ENCODE assay signal across 1 cellular context in the genomic region with DNA sequence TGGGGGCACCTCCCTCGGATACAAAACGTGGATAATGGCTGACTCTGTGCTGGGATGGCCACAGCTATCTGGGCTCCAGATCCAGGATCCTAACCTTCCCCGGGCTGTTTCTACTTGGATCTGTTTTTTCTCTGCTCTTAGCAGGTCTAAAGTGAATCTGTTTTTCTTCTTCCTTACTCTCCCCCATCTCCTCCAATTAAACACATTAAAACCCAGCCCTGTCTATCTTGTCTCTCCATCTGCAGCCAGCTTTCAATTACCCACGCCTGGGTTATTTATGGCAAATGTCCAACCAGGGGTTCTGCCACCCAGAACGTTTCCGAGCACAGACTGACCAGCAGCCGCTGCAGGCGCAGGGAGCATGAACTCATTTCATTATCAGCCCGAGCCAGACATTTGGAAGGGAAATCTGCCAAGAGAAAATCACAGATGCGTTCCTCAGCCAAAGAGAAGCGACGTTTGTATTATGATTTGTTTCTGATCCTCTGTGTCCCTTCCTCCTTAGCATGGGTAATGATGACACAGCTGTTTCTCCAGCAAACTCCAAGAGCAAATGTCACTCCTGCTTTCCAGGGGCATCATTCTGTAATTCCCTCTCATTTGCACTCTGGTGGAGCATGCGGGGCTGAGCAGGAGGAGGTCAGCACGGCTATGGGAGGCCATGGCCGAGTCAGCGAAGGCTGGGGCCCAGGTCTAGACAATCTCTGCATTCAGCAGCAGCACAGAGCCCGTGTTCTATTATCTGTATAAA.
TF ChIP-seq lines count a peak whose summit lies in the region.

No MANE protein-coding gene starts in this region.

TF ChIP-seq in K562, 482 proteins besides CTCF, POLR2A, EP300 and RAD21 (continued from another document and continues in another):
- TF ChIP-seq, protein P1, sequence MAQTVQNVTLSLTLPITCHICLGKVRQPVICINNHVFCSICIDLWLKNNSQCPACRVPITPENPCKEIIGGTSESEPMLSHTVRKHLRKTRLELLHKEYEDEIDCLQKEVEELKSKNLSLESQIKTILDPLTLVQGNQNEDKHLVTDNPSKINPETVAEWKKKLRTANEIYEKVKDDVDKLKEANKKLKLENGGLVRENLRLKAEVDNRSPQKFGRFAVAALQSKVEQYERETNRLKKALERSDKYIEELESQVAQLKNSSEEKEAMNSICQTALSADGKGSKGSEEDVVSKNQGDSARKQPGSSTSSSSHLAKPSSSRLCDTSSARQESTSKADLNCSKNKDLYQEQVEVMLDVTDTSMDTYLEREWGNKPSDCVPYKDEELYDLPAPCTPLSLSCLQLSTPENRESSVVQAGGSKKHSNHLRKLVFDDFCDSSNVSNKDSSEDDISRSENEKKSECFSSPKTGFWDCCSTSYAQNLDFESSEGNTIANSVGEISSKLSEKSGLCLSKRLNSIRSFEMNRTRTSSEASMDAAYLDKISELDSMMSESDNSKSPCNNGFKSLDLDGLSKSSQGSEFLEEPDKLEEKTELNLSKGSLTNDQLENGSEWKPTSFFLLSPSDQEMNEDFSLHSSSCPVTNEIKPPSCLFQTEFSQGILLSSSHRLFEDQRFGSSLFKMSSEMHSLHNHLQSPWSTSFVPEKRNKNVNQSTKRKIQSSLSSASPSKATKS (CRISPR knock-in tag; IDR thresholded peaks at IDR 0.05), result no peak
- no peak for TF ChIP-seq RUNX1 (IDR thresholded peaks at IDR 0.05; ENCODE audit: low read depth)
- TF ChIP-seq NRF1 (conservative IDR thresholded peaks at IDR 0.05 in 1 of 2, IDR thresholded peaks at IDR 0.05 in 1 of 2), result peak; percentile 58 to 64
- TF ChIP-seq HIVEP1 (CRISPR knock-in tag; IDR thresholded peaks at IDR 0.05), result no peak
- no peak for TF ChIP-seq COPS2 (conservative IDR thresholded peaks at IDR 0.05)
- TF ChIP-seq MTF1 (CRISPR knock-in tag; IDR thresholded peaks at IDR 0.05; ENCODE audit: borderline replicate concordance), result no peak
- TF ChIP-seq, protein P2, sequence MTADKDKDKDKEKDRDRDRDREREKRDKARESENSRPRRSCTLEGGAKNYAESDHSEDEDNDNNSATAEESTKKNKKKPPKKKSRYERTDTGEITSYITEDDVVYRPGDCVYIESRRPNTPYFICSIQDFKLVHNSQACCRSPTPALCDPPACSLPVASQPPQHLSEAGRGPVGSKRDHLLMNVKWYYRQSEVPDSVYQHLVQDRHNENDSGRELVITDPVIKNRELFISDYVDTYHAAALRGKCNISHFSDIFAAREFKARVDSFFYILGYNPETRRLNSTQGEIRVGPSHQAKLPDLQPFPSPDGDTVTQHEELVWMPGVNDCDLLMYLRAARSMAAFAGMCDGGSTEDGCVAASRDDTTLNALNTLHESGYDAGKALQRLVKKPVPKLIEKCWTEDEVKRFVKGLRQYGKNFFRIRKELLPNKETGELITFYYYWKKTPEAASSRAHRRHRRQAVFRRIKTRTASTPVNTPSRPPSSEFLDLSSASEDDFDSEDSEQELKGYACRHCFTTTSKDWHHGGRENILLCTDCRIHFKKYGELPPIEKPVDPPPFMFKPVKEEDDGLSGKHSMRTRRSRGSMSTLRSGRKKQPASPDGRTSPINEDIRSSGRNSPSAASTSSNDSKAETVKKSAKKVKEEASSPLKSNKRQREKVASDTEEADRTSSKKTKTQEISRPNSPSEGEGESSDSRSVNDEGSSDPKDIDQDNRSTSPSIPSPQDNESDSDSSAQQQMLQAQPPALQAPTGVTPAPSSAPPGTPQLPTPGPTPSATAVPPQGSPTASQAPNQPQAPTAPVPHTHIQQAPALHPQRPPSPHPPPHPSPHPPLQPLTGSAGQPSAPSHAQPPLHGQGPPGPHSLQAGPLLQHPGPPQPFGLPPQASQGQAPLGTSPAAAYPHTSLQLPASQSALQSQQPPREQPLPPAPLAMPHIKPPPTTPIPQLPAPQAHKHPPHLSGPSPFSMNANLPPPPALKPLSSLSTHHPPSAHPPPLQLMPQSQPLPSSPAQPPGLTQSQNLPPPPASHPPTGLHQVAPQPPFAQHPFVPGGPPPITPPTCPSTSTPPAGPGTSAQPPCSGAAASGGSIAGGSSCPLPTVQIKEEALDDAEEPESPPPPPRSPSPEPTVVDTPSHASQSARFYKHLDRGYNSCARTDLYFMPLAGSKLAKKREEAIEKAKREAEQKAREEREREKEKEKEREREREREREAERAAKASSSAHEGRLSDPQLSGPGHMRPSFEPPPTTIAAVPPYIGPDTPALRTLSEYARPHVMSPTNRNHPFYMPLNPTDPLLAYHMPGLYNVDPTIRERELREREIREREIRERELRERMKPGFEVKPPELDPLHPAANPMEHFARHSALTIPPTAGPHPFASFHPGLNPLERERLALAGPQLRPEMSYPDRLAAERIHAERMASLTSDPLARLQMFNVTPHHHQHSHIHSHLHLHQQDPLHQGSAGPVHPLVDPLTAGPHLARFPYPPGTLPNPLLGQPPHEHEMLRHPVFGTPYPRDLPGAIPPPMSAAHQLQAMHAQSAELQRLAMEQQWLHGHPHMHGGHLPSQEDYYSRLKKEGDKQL (CRISPR knock-in tag; IDR thresholded peaks at IDR 0.05; ENCODE audit: borderline replicate concordance), result no peak
- TF ChIP-seq ELF1 (tag; IDR thresholded peaks at IDR 0.05), result no peak
- no peak for TF ChIP-seq CHCHD3 (CRISPR knock-in tag; IDR thresholded peaks at IDR 0.05)
- TF ChIP-seq PRMT5 (CRISPR knock-in tag; IDR thresholded peaks at IDR 0.05), result no peak
- no peak for TF ChIP-seq ZNF77 (CRISPR knock-in tag; IDR thresholded peaks at IDR 0.05)
- TF ChIP-seq, protein P3, sequence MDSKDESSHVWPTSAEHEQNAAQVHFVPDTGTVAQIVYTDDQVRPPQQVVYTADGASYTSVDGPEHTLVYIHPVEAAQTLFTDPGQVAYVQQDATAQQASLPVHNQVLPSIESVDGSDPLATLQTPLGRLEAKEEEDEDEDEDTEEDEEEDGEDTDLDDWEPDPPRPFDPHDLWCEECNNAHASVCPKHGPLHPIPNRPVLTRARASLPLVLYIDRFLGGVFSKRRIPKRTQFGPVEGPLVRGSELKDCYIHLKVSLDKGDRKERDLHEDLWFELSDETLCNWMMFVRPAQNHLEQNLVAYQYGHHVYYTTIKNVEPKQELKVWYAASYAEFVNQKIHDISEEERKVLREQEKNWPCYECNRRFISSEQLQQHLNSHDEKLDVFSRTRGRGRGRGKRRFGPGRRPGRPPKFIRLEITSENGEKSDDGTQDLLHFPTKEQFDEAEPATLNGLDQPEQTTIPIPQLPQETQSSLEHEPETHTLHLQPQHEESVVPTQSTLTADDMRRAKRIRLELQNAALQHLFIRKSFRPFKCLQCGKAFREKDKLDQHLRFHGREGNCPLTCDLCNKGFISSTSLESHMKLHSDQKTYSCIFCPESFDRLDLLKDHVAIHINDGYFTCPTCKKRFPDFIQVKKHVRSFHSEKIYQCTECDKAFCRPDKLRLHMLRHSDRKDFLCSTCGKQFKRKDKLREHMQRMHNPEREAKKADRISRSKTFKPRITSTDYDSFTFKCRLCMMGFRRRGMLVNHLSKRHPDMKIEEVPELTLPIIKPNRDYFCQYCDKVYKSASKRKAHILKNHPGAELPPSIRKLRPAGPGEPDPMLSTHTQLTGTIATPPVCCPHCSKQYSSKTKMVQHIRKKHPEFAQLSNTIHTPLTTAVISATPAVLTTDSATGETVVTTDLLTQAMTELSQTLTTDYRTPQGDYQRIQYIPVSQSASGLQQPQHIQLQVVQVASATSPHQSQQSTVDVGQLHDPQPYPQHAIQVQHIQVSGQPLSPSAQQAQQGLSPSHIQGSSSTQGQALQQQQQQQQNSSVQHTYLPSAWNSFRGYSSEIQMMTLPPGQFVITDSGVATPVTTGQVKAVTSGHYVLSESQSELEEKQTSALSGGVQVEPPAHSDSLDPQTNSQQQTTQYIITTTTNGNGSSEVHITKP (IDR thresholded peaks at IDR 0.05; ENCODE audit: partially characterized antibody), result no peak
- TF ChIP-seq, protein P4, sequence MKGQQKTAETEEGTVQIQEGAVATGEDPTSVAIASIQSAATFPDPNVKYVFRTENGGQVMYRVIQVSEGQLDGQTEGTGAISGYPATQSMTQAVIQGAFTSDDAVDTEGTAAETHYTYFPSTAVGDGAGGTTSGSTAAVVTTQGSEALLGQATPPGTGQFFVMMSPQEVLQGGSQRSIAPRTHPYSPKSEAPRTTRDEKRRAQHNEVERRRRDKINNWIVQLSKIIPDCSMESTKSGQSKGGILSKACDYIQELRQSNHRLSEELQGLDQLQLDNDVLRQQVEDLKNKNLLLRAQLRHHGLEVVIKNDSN (CRISPR knock-in tag; IDR thresholded peaks at IDR 0.05), result no peak
- TF ChIP-seq SNIP1 (IDR thresholded peaks at IDR 0.05; ENCODE audit: low read depth), result no peak
- no peak for TF ChIP-seq CREB1 (IDR thresholded peaks at IDR 0.05)
- no peak for TF ChIP-seq CREB1 (CRISPR knock-in tag; IDR thresholded peaks at IDR 0.05)
- no peak for TF ChIP-seq PPARD (CRISPR knock-in tag; IDR thresholded peaks at IDR 0.05)
- TF ChIP-seq, protein P5, sequence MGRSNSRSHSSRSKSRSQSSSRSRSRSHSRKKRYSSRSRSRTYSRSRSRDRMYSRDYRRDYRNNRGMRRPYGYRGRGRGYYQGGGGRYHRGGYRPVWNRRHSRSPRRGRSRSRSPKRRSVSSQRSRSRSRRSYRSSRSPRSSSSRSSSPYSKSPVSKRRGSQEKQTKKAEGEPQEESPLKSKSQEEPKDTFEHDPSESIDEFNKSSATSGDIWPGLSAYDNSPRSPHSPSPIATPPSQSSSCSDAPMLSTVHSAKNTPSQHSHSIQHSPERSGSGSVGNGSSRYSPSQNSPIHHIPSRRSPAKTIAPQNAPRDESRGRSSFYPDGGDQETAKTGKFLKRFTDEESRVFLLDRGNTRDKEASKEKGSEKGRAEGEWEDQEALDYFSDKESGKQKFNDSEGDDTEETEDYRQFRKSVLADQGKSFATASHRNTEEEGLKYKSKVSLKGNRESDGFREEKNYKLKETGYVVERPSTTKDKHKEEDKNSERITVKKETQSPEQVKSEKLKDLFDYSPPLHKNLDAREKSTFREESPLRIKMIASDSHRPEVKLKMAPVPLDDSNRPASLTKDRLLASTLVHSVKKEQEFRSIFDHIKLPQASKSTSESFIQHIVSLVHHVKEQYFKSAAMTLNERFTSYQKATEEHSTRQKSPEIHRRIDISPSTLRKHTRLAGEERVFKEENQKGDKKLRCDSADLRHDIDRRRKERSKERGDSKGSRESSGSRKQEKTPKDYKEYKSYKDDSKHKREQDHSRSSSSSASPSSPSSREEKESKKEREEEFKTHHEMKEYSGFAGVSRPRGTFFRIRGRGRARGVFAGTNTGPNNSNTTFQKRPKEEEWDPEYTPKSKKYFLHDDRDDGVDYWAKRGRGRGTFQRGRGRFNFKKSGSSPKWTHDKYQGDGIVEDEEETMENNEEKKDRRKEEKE (IDR thresholded peaks at IDR 0.05; ENCODE audit: borderline replicate concordance in 1 of 2, control insufficient read depth in 1 of 2, low read depth in 2 of 2, low read length in 1 of 2), result no peak
- no peak for TF ChIP-seq RBM15 (IDR thresholded peaks at IDR 0.05; ENCODE audit: insufficient read depth, low read length)
- TF ChIP-seq, protein P6, sequence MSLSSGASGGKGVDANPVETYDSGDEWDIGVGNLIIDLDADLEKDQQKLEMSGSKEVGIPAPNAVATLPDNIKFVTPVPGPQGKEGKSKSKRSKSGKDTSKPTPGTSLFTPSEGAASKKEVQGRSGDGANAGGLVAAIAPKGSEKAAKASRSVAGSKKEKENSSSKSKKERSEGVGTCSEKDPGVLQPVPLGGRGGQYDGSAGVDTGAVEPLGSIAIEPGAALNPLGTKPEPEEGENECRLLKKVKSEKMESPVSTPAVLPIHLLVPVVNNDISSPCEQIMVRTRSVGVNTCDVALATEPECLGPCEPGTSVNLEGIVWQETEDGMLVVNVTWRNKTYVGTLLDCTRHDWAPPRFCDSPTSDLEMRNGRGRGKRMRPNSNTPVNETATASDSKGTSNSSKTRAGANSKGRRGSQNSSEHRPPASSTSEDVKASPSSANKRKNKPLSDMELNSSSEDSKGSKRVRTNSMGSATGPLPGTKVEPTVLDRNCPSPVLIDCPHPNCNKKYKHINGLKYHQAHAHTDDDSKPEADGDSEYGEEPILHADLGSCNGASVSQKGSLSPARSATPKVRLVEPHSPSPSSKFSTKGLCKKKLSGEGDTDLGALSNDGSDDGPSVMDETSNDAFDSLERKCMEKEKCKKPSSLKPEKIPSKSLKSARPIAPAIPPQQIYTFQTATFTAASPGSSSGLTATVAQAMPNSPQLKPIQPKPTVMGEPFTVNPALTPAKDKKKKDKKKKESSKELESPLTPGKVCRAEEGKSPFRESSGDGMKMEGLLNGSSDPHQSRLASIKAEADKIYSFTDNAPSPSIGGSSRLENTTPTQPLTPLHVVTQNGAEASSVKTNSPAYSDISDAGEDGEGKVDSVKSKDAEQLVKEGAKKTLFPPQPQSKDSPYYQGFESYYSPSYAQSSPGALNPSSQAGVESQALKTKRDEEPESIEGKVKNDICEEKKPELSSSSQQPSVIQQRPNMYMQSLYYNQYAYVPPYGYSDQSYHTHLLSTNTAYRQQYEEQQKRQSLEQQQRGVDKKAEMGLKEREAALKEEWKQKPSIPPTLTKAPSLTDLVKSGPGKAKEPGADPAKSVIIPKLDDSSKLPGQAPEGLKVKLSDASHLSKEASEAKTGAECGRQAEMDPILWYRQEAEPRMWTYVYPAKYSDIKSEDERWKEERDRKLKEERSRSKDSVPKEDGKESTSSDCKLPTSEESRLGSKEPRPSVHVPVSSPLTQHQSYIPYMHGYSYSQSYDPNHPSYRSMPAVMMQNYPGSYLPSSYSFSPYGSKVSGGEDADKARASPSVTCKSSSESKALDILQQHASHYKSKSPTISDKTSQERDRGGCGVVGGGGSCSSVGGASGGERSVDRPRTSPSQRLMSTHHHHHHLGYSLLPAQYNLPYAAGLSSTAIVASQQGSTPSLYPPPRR (CRISPR knock-in tag; IDR thresholded peaks at IDR 0.05; ENCODE audit: borderline replicate concordance), result no peak
- no peak for TF ChIP-seq ETV1 (tag; conservative IDR thresholded peaks at IDR 0.05; ENCODE audit: low read depth)
- no peak for TF ChIP-seq FOXJ3 (CRISPR knock-in tag; IDR thresholded peaks at IDR 0.05)
- peak; percentile 99 to 100 for TF ChIP-seq RCOR1 (IDR thresholded peaks at IDR 0.05; ENCODE audit: borderline replicate concordance in 1 of 2, low read depth in 2 of 2, low read length in 2 of 2)
- TF ChIP-seq KLF16 (IDR thresholded peaks at IDR 0.05), result peak; percentile 90
- TF ChIP-seq, protein P7, sequence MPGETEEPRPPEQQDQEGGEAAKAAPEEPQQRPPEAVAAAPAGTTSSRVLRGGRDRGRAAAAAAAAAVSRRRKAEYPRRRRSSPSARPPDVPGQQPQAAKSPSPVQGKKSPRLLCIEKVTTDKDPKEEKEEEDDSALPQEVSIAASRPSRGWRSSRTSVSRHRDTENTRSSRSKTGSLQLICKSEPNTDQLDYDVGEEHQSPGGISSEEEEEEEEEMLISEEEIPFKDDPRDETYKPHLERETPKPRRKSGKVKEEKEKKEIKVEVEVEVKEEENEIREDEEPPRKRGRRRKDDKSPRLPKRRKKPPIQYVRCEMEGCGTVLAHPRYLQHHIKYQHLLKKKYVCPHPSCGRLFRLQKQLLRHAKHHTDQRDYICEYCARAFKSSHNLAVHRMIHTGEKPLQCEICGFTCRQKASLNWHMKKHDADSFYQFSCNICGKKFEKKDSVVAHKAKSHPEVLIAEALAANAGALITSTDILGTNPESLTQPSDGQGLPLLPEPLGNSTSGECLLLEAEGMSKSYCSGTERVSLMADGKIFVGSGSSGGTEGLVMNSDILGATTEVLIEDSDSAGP (CRISPR knock-in tag; IDR thresholded peaks at IDR 0.05), result no peak
- TF ChIP-seq NR3C1 (CRISPR knock-in tag; IDR thresholded peaks at IDR 0.05), result no peak
- peak; percentile 98 for TF ChIP-seq NFIC (IDR thresholded peaks at IDR 0.05)
- no peak for TF ChIP-seq NR1H2 (CRISPR knock-in tag; IDR thresholded peaks at IDR 0.05)
- TF ChIP-seq EWSR1 (IDR thresholded peaks at IDR 0.05; ENCODE audit: borderline replicate concordance, low read depth, partially characterized antibody), result no peak
- TF ChIP-seq TRIM24 (IDR thresholded peaks at IDR 0.05), result peak; percentile 42 to 74; a peak in 3 of 4 replicates
- no peak for TF ChIP-seq CBX2 (IDR thresholded peaks at IDR 0.05; ENCODE audit: insufficient read depth, low read length, poor library complexity, severe bottlenecking)
- TF ChIP-seq NFIX (CRISPR knock-in tag; IDR thresholded peaks at IDR 0.05; ENCODE audit: low read depth), result peak; percentile 35; the same call in 1 of the 2 replicates
- no peak for TF ChIP-seq CAMTA2 (CRISPR knock-in tag; conservative IDR thresholded peaks at IDR 0.05)
- peak; percentile 81 for TF ChIP-seq BHLHE40 (IDR thresholded peaks at IDR 0.05; ENCODE audit: low read length)
- no peak for TF ChIP-seq ELF4 (CRISPR knock-in tag; IDR thresholded peaks at IDR 0.05)
